Comparison of ENCODE assay signal across 14 cellular contexts in the genomic region with DNA sequence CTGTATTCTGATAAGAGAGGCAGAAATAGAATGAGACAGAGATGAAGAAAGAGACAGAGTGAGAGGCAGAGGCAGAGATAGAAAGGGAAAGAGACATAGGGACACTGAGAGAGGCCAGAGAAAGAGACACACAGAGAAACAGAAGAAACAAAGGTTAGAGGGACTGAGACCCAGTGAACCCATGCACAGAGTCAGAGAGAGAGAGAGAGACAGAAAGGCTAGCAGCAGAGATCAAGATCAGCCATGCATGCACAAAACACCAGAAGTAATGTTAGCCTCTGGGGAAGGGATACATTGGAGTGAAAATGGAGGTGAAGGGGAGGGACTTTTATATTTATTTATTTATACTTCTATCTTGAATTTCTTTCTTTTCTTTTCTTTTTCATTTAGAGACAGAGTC. TPM values are rescaled to one million over a fixed set of nuclear protein-coding genes. Genes with fewer than 3 reads are reported as not detected.
DNase-seq lines count a peak whose midpoint lies in the region; ATAC-seq, FAIRE-seq and TF ChIP-seq lines count a peak whose summit lies in the region.
"Had no signal": no experiment of that assay in that cellular context is flagged by ENCODE, and none has a peak within 500 bp of the region (broad histone marks: within the 10 kb centered on the region; RNA-seq: fewer than 3 reads in every experiment).

No MANE protein-coding gene starts in this region.

- H4K5ac ChIP-seq in H1 (ENCODE audit: insufficient read length, low read depth, low read length) = no peak overlapping the region

- peaks cover 3 to 14% (median 6%) of the 10 kb centered on the region in 4 experiments for H3K4me1 ChIP-seq in H1 (replicated peaks in 1 of 4; ENCODE audit: control insufficient read depth in 3 of 4, insufficient read depth in 4 of 4, low read length in 3 of 4)

- in situ Hi-C loops in Caki2 (cut with HindIII; ENCODE audit: low pct_unique_long_range_greater_than_20kb, low sequenced_read_pairs) = no loop called here

- peak; percentile 59 for DNase-seq in Caki2 (ENCODE audit: low read depth)
- peak; percentile 30 for DNase-seq in GM20000 (ENCODE audit: low spot score)
- DNase-seq in H1 (ENCODE audit: low read depth in 1 of 2, low spot score in 2 of 2) = no peak
- DNase-seq in activated CD4-positive, alpha-beta memory T cell treated with anti-CD3 and anti-CD28 coated beads for 36 hours = no peak
- no peak for DNase-seq in activated CD8-positive, alpha-beta memory T cell treated with anti-CD3 and anti-CD28 coated beads, Interleukin-2, amount 50 U/mL, for 48 hours
- DNase-seq: dorsolateral prefrontal cortex, hippocampal formation, spleen had no signal

- no peak overlapping the region for H2AK5ac ChIP-seq in H1 (ENCODE audit: low read depth, low read length)

- no peak overlapping the region for H2BK12ac ChIP-seq in H1 (ENCODE audit: low read depth, low read length)

- no peak for TF ChIP-seq EP300 in H1 (IDR thresholded peaks at IDR 0.05; ENCODE audit: borderline replicate concordance in 1 of 2, low read depth in 2 of 2, low read length in 2 of 2)

- no peak overlapping the region for H3K23ac ChIP-seq in H1 (ENCODE audit: insufficient read length)

- no peak overlapping the region for H4K8ac ChIP-seq in H1 (ENCODE audit: extremely low read depth, insufficient read depth, low read length)

- no peak overlapping the region for H2AFZ ChIP-seq in H1 (ENCODE audit: low read length)

- no peak overlapping the region for H3K18ac ChIP-seq in H1 (ENCODE audit: extremely low read depth, low read length)

- H3K27ac ChIP-seq in H1 (ENCODE audit: low read depth, low read length) = no peak overlapping the region
- H3K27ac ChIP-seq: dorsolateral prefrontal cortex, SK-N-MC had no signal

- no peak overlapping the region for H2BK15ac ChIP-seq in H1 (ENCODE audit: low read length)

- no peak for TF ChIP-seq POLR2A in H1 (IDR thresholded peaks at IDR 0.05; ENCODE audit: control extremely low read depth in 1 of 2, low read depth in 2 of 2, low read length in 2 of 2)

- H3K27me3 Mint-ChIP-seq in activated CD4-positive, alpha-beta memory T cell treated with anti-CD3 and anti-CD28 coated beads for 36 hours = peaks cover 4% of the 10 kb centered on the region
- H3K27me3 Mint-ChIP-seq: activated naive CD4-positive, alpha-beta T cell treated with anti-CD3 and anti-CD28 coated beads, Interleukin-2, amount 50 U/mL, for 24 hours had no signal

- no peak overlapping the region for H2BK5ac ChIP-seq in H1 (ENCODE audit: low read depth, low read length)

- H4K20me1 ChIP-seq in H1 (replicated peaks in 1 of 2; ENCODE audit: control insufficient read depth in 1 of 2, insufficient read depth in 2 of 2, low read length in 2 of 2) = no peaks in the 10 kb centered on the region

- peak overlapping the region; percentile 29; the same call in 1 of the 2 replicates for H2BK20ac ChIP-seq in H1 (ENCODE audit: low read length)

- no peaks in the 10 kb centered on the region for H3K36me3 ChIP-seq in H1 (ENCODE audit: control insufficient read depth in 2 of 4, insufficient read depth in 4 of 4, low read length in 3 of 4)
- H3K36me3 ChIP-seq: spleen had no signal

- H3K36me3 Mint-ChIP-seq in activated CD4-positive, alpha-beta memory T cell treated with anti-CD3 and anti-CD28 coated beads for 36 hours = no peaks in the 10 kb centered on the region
- H3K36me3 Mint-ChIP-seq: activated naive CD4-positive, alpha-beta T cell treated with anti-CD3 and anti-CD28 coated beads, Interleukin-2, amount 50 U/mL, for 24 hours; stimulated activated effector memory CD8-positive, alpha-beta T cell treated with anti-CD3 and anti-CD28 coated beads, Interleukin-12 subunit alpha, Interleukin-12 subunit beta, amount 100 ng/mL, for 72 hours had no signal

- CTCF ChIA-PET in H1 (lab: Charles Lee; ENCODE audit: partially characterized antibody) = interaction anchor here (1.0 to 7.9 kb wide), 3 partner anchors 18 to 49 kb away, joined by 3 to 53 read pairs (median 12); no protein-coding TSS in a partner anchor
- CTCF ChIA-PET in activated CD4-positive, alpha-beta memory T cell treated with anti-CD3 and anti-CD28 coated beads for 36 hours (lab: Charles Lee) = no interaction called here

- H3K9me3 Mint-ChIP-seq in activated CD4-positive, alpha-beta memory T cell treated with anti-CD3 and anti-CD28 coated beads for 36 hours = no peaks in the 10 kb centered on the region
- H3K9me3 Mint-ChIP-seq: activated naive CD4-positive, alpha-beta T cell treated with anti-CD3 and anti-CD28 coated beads, Interleukin-2, amount 50 U/mL, for 24 hours; stimulated activated effector memory CD8-positive, alpha-beta T cell treated with anti-CD3 and anti-CD28 coated beads, Interleukin-12 subunit alpha, Interleukin-12 subunit beta, amount 100 ng/mL, for 72 hours had no signal

- H3K4me3 ChIP-seq in H1 (ENCODE audit: extremely low read depth in 1 of 4, insufficient read depth in 2 of 4, low read depth in 3 of 4, low read length in 4 of 4) = no peak overlapping the region
- H3K4me3 ChIP-seq: dorsolateral prefrontal cortex, SK-N-MC, spleen had no signal

- POLR2A ChIA-PET in H1 (lab: Charles Lee; ENCODE audit: partially characterized antibody) = no interaction called here
- POLR2A ChIA-PET in activated CD4-positive, alpha-beta memory T cell treated with anti-CD3 and anti-CD28 coated beads for 36 hours (lab: Charles Lee) = no interaction called here

- ATAC-seq in HG03159 (IDR thresholded peaks at IDR 0.05; ENCODE audit: unreplicated experiment) = peak; percentile 47
- ATAC-seq in GM19397 (IDR thresholded peaks at IDR 0.05; ENCODE audit: unreplicated experiment) = no peak
- ATAC-seq in HG03097 (IDR thresholded peaks at IDR 0.05; ENCODE audit: low FRiP score, unreplicated experiment) = no peak
- ATAC-seq: stimulated activated effector memory CD8-positive, alpha-beta T cell treated with anti-CD3 and anti-CD28 coated beads, Interleukin-12 subunit alpha, Interleukin-12 subunit beta, amount 100 ng/mL, for 72 hours had no signal

- no peak overlapping the region for H3K14ac ChIP-seq in H1 (ENCODE audit: insufficient read length)

- H4K91ac ChIP-seq in H1 (replicated peaks; ENCODE audit: insufficient read length, low read length) = no peak overlapping the region

- H3K79me1 ChIP-seq in H1 (ENCODE audit: low read depth, low read length) = no peaks in the 10 kb centered on the region

- TF ChIP-seq RAD21 in H1 (IDR thresholded peaks at IDR 0.05 in 1 of 2, conservative IDR thresholded peaks at IDR 0.05 in 1 of 2; ENCODE audit: low read depth in 2 of 2, low read length in 2 of 2) = no peak

- peak overlapping the region; percentile 40 for H3K4ac ChIP-seq in H1 (replicated peaks; ENCODE audit: insufficient read length, low read depth, low read length)

- H3K27me3 ChIP-seq in H1 (replicated peaks in 1 of 4; ENCODE audit: control insufficient read depth in 3 of 4, extremely low read depth in 1 of 4, insufficient read depth in 3 of 4, low read length in 3 of 4) = no peaks in the 10 kb centered on the region
- H3K27me3 ChIP-seq: dorsolateral prefrontal cortex had no signal

- no peak overlapping the region for H2BK120ac ChIP-seq in H1 (replicated peaks; ENCODE audit: low read depth, low read length)

- H3K9ac ChIP-seq in H1 (replicated peaks in 1 of 4; ENCODE audit: extremely low read depth in 1 of 4, low read depth in 3 of 4, low read length in 3 of 4) = no peak overlapping the region

- intact Hi-C loops in activated CD4-positive, alpha-beta memory T cell treated with anti-CD3 and anti-CD28 coated beads for 36 hours (cut with micrococcal nuclease) = no loop called here

- H3K27ac Mint-ChIP-seq in activated CD4-positive, alpha-beta memory T cell treated with anti-CD3 and anti-CD28 coated beads for 36 hours = no peak overlapping the region
- H3K27ac Mint-ChIP-seq: activated naive CD4-positive, alpha-beta T cell treated with anti-CD3 and anti-CD28 coated beads, Interleukin-2, amount 50 U/mL, for 24 hours; stimulated activated effector memory CD8-positive, alpha-beta T cell treated with anti-CD3 and anti-CD28 coated beads, Interleukin-12 subunit alpha, Interleukin-12 subunit beta, amount 100 ng/mL, for 72 hours had no signal

- H3K23me2 ChIP-seq in H1 (ENCODE audit: low read depth, low read length) = no peaks in the 10 kb centered on the region

- H3K4me3 Mint-ChIP-seq in activated CD4-positive, alpha-beta memory T cell treated with anti-CD3 and anti-CD28 coated beads for 36 hours = no peak overlapping the region
- H3K4me3 Mint-ChIP-seq: activated naive CD4-positive, alpha-beta T cell treated with anti-CD3 and anti-CD28 coated beads, Interleukin-2, amount 50 U/mL, for 24 hours; stimulated activated effector memory CD8-positive, alpha-beta T cell treated with anti-CD3 and anti-CD28 coated beads, Interleukin-12 subunit alpha, Interleukin-12 subunit beta, amount 100 ng/mL, for 72 hours had no signal

- no peaks in the 10 kb centered on the region for H3K79me2 ChIP-seq in H1 (ENCODE audit: control insufficient read depth in 1 of 2, insufficient read depth in 2 of 2, low read length in 2 of 2)

- no peak for FAIRE-seq in H1 (lab: Jason Lieb, UNC)

- H3K4me2 ChIP-seq in H1 (ENCODE audit: insufficient read depth in 1 of 2, low read depth in 2 of 2, low read length in 2 of 2) = no peak overlapping the region

- TF ChIP-seq CTCF in GM20000 (IDR thresholded peaks at IDR 0.05; ENCODE audit: extremely low read depth, missing control alignments) = no peak
- TF ChIP-seq CTCF in H1 (IDR thresholded peaks at IDR 0.05; ENCODE audit: control extremely low read depth in 1 of 3, insufficient read depth in 1 of 3, low read depth in 1 of 3, low read length in 3 of 3) = no peak

- H3K4me1 Mint-ChIP-seq in activated CD4-positive, alpha-beta memory T cell treated with anti-CD3 and anti-CD28 coated beads for 36 hours (ENCODE audit: low read depth) = peaks cover 4% of the 10 kb centered on the region
- H3K4me1 Mint-ChIP-seq: activated naive CD4-positive, alpha-beta T cell treated with anti-CD3 and anti-CD28 coated beads, Interleukin-2, amount 50 U/mL, for 24 hours; stimulated activated effector memory CD8-positive, alpha-beta T cell treated with anti-CD3 and anti-CD28 coated beads, Interleukin-12 subunit alpha, Interleukin-12 subunit beta, amount 100 ng/mL, for 72 hours had no signal

- H3K56ac ChIP-seq in H1 (replicated peaks; ENCODE audit: insufficient read length, low read depth, low read length) = no peak overlapping the region

- no peaks in the 10 kb centered on the region for H3K9me3 ChIP-seq in H1 (ENCODE audit: insufficient read depth in 2 of 2, low read depth in 1 of 2, low read length in 1 of 2)
- H3K9me3 ChIP-seq: spleen had no signal

RNA-seq across cellular contexts. Expression of a gene that starts 14.1 kb away (rescaled TPM):
- 111 and 136 TPM in 2 replicates for total RNA-seq in Caki2 (2014; rRNA removed; shearing (Covaris generic); ENCODE audit: low replicate concordance)
- total RNA-seq in H1 (2021; fragmentation: NEBNext Ultra II Directional; extraction: Animal tissue kit (Norgen Biotek cat#: 25700)) = 438 and 452 TPM in 2 replicates
- polyA plus RNA-seq in H1 (2011; rRNA removed) = 375 and 434 TPM in 2 replicates
- 385 TPM for polyA plus RNA-seq in H1 (2011; cell fraction: cytosol; rRNA removed)
- polyA plus RNA-seq in H1 (2011; cell fraction: nucleus; rRNA removed) = 501 TPM
- polyA plus RNA-seq in H1 (2012, experiment 1 of 2) = 385 to 537 TPM (median 495 TPM) in 4 replicates
- 164 TPM for polyA plus RNA-seq in H1 (2012, experiment 2 of 2)
- 450 TPM for polyA plus RNA-seq in H1 (2013, experiment 1 of 2)
- 478 TPM for polyA plus RNA-seq in H1 (2013, experiment 2 of 2)
- polyA minus RNA-seq in H1 (2011; rRNA and poly(A)+ RNA removed) = 271 and 297 TPM in 2 replicates
- polyA minus RNA-seq in H1 (2011; cell fraction: cytosol; rRNA and poly(A)+ RNA removed) = 203 TPM
- polyA minus RNA-seq in H1 (2011; cell fraction: nucleus; rRNA and poly(A)+ RNA removed) = 95.3 TPM
- total RNA-seq in activated CD4-positive, alpha-beta memory T cell treated with anti-CD3 and anti-CD28 coated beads for 36 hours = not detected

RNA-seq across cellular contexts. Expression of a gene that starts 57.6 kb away (rescaled TPM):
- total RNA-seq in Caki2 (2014; rRNA removed; shearing (Covaris generic); ENCODE audit: low replicate concordance) = 19.8 and 39.4 TPM in 2 replicates
- 77.9 and 79.9 TPM in 2 replicates for total RNA-seq in H1 (2021; fragmentation: NEBNext Ultra II Directional; extraction: Animal tissue kit (Norgen Biotek cat#: 25700))
- polyA plus RNA-seq in H1 (2011; rRNA removed) = 232 and 249 TPM in 2 replicates
- 197 TPM for polyA plus RNA-seq in H1 (2011; cell fraction: cytosol; rRNA removed)
- 95.2 TPM for polyA plus RNA-seq in H1 (2011; cell fraction: nucleus; rRNA removed)
- 110 to 175 TPM (median 169 TPM) in 4 replicates for polyA plus RNA-seq in H1 (2012, experiment 1 of 2)
- 332 TPM for polyA plus RNA-seq in H1 (2012, experiment 2 of 2)
- 137 TPM for polyA plus RNA-seq in H1 (2013, experiment 1 of 2)
- 153 TPM for polyA plus RNA-seq in H1 (2013, experiment 2 of 2)
- 68.1 and 82.4 TPM in 2 replicates for polyA minus RNA-seq in H1 (2011; rRNA and poly(A)+ RNA removed)
- polyA minus RNA-seq in H1 (2011; cell fraction: cytosol; rRNA and poly(A)+ RNA removed) = 33.2 TPM
- 40.2 TPM for polyA minus RNA-seq in H1 (2011; cell fraction: nucleus; rRNA and poly(A)+ RNA removed)
- 10 to 100 TPM; 83.1 to 89.9 TPM for total RNA-seq in activated CD4-positive, alpha-beta memory T cell treated with anti-CD3 and anti-CD28 coated beads for 36 hours

Comparison
In these comparisons a context has a peak if more than half of its experiments do, and no peak if none do; other contexts are left out.
1. DNase-seq: peak in Caki2 (single experiment) and GM20000 (single experiment); none in H1 (0 of 2), activated CD4-positive, alpha-beta memory T cell treated with anti-CD3 and anti-CD28 coated beads for 36 hours (single experiment) and activated CD8-positive, alpha-beta memory T cell treated with anti-CD3 and anti-CD28 coated beads, Interleukin-2, amount 50 U/mL, for 48 hours (single experiment).
2. RNA of a gene that starts 14.1 kb away (total RNA-seq): 438 to 452 TPM in H1 and 111 to 136 TPM in Caki2; not detected in activated CD4-positive, alpha-beta memory T cell treated with anti-CD3 and anti-CD28 coated beads for 36 hours; every median in the first group is over 100 times any median in the second.